In genomic region chr15:63449711-63450110, GRCh38 we compare ENCODE assay signal across 1 cellular context.
TF ChIP-seq lines count a peak whose summit lies in the region.

No MANE protein-coding gene starts in this region.

TF ChIP-seq in IMR-90, 13 proteins besides CTCF, POLR2A, EP300 and RAD21 (continued from another document):
- no peak for TF ChIP-seq MAFK (IDR thresholded peaks at IDR 0.05; ENCODE audit: low read depth, low read length)
- no peak for TF ChIP-seq RFX5 (IDR thresholded peaks at IDR 0.05; ENCODE audit: low read depth, low read length)
- TF ChIP-seq BHLHE40 (IDR thresholded peaks at IDR 0.05; ENCODE audit: low read depth, low read length): no peak
- no peak for TF ChIP-seq RCOR1 (IDR thresholded peaks at IDR 0.05; ENCODE audit: insufficient replicate concordance, low read length)
- no peak for TF ChIP-seq CEBPB (IDR thresholded peaks at IDR 0.05; ENCODE audit: low read depth, low read length)
- no peak for TF ChIP-seq FOS (IDR thresholded peaks at IDR 0.05; ENCODE audit: low read depth, low read length)
- no peak for TF ChIP-seq USF2 (IDR thresholded peaks at IDR 0.05; ENCODE audit: low read depth, low read length)
- no peak for TF ChIP-seq MXI1 (IDR thresholded peaks at IDR 0.05; ENCODE audit: borderline replicate concordance, low read depth, low read length)
- no peak for TF ChIP-seq MAZ (IDR thresholded peaks at IDR 0.05; ENCODE audit: borderline replicate concordance, low read depth, low read length)
